Comparison of ENCODE assay signal across 8 cellular contexts in genomic region chr2:16617282-16618266, GRCh38. TPM values are rescaled to one million over a fixed set of nuclear protein-coding genes. Genes with fewer than 3 reads are reported as not detected.
DNase-seq lines count a peak whose midpoint lies in the region; ATAC-seq, FAIRE-seq and TF ChIP-seq lines count a peak whose summit lies in the region.

No MANE protein-coding gene starts in this region.

- no peak for FAIRE-seq in small intestine (lab: Jason Lieb, UNC)

- WGBS in small intestine, 3 donors, result 69 to 79% (median 75%) methylated on average over 7 to 8 of the region's 8 CpGs

- H3K27ac Mint-ChIP-seq in T-cell, result no peak overlapping the region

- peaks cover 19 to 24% of the 10 kb centered on the region in 2 donors for H3K27me3 Mint-ChIP-seq in T-cell

- POLR2A ChIA-PET in T-cell (lab: Charles Lee), result no interaction called here

- H3K4me3 Mint-ChIP-seq in T-cell, result no peak overlapping the region

- no peak overlapping the region for H3K4me3 ChIP-seq in small intestine (ENCODE audit: low read depth in 1 of 2, low read length in 2 of 2)

- H3K36me3 Mint-ChIP-seq in T-cell, result no peaks in the 10 kb centered on the region

- H3K27me3 ChIP-seq in small intestine (ENCODE audit: control insufficient read depth in 2 of 2, insufficient read depth in 2 of 2, low read length in 2 of 2), result no peaks in the 10 kb centered on the region

- CTCF ChIA-PET in T-cell (lab: Charles Lee), result interaction anchor here (1.1 kb wide), 2 partner anchors 8 to 9 kb away, joined by 3 read pairs; no protein-coding TSS in a partner anchor

- ATAC-seq in T-cell (replicated peaks in 1 of 4), result no peak

- TF ChIP-seq CTCF in AG09319 (IDR thresholded peaks at IDR 0.05; ENCODE audit: low read depth, low read length), result peak; percentile 54

- H3K27ac ChIP-seq in caudate nucleus (ENCODE audit: low read depth, low read length) (peak overlapping the region; percentile 74), small intestine (ENCODE audit: low read depth in 1 of 2, low read length in 1 of 2) (no peak overlapping the region)

- DNase-seq in AG09319 (ENCODE audit: extremely low read depth, low read depth), result no peak
- DNase-seq in Kasumi-1 (lab: John Stamatoyannopoulos, UW), result peak; percentile 14 to 34
- peak in 19 of 61 donors; percentile 25 to 68 (median 45) for DNase-seq in caudate nucleus (lab: John Stamatoyannopoulos, UW)
- DNase-seq in lung microvascular endothelial cell (ENCODE audit: low read depth in 2 of 2), result peak; percentile 50 to 65
- DNase-seq in NCI-H1092 (lab: John Stamatoyannopoulos, UW), result no peak
- DNase-seq in small intestine, result no peak
- DNase-seq in T-cell, result no peak
- DNase-seq in DMS79 (lab: John Stamatoyannopoulos, UW), result no peak

- no peaks in the 10 kb centered on the region for H3K9me3 Mint-ChIP-seq in T-cell

- H3K36me3 ChIP-seq in small intestine (ENCODE audit: control insufficient read depth in 2 of 2, insufficient read depth in 2 of 2, low read length in 2 of 2), result no peaks in the 10 kb centered on the region

- peaks cover 0 to 3% of the 10 kb centered on the region in 2 donors for H3K4me1 ChIP-seq in small intestine (ENCODE audit: control insufficient read depth in 2 of 2, insufficient read depth in 1 of 2, low read depth in 1 of 2, low read length in 1 of 2)

- peaks cover 6 to 11% (median 9%) of the 10 kb centered on the region in 3 donors for H3K4me1 Mint-ChIP-seq in T-cell

- no peaks in the 10 kb centered on the region for H3K9me3 ChIP-seq in small intestine (ENCODE audit: control insufficient read depth, low read depth)

RNA-seq across cellular contexts. Expression of gene CYRIA, which starts 48.1 kb away (rescaled TPM):
- 23.8 and 26.4 TPM in 2 replicates for total RNA-seq in lung microvascular endothelial cell
- 1 to 10 TPM in 2 of 3 donors, under 1 TPM in 1; 0.45 to 2.5 (median 2.2) TPM for polyA plus RNA-seq in small intestine
- total RNA-seq in T-cell, result 1 to 10 TPM; 1.8 to 3.5 (median 2.8) TPM

Comparison
In these comparisons a context has a peak if more than half of its experiments do, and no peak if none do; other contexts are left out.
1. DNase-seq: peak in Kasumi-1 (2 of 2) and lung microvascular endothelial cell (2 of 2); none in AG09319 (single experiment), NCI-H1092 (single experiment), small intestine (single experiment), T-cell (0 of 34) and DMS79 (single experiment).